1 cellular context compared by ENCODE assay signal in genomic region chr7:92678291-92678920, GRCh38.
TF ChIP-seq lines count a peak whose summit lies in the region.

No MANE protein-coding gene starts in this region.

TF ChIP-seq in HepG2, 621 proteins besides CTCF, POLR2A, EP300 and RAD21 (continued from another document and continues in another):
- no peak for TF ChIP-seq ZNF577 (CRISPR knock-in tag; IDR thresholded peaks at IDR 0.05; ENCODE audit: borderline replicate concordance, low read depth)
- TF ChIP-seq, protein P1, sequence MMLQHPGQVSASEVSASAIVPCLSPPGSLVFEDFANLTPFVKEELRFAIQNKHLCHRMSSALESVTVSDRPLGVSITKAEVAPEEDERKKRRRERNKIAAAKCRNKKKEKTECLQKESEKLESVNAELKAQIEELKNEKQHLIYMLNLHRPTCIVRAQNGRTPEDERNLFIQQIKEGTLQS (CRISPR knock-in tag; IDR thresholded peaks at IDR 0.05), result no peak
- peak; percentile 81 for TF ChIP-seq ZNF264 (CRISPR knock-in tag; IDR thresholded peaks at IDR 0.05)
- TF ChIP-seq ZNF775 (CRISPR knock-in tag; IDR thresholded peaks at IDR 0.05; ENCODE audit: borderline replicate concordance), result no peak
- no peak; the same call in 1 of the 2 replicates for TF ChIP-seq KLF15 (CRISPR knock-in tag; IDR thresholded peaks at IDR 0.05; ENCODE audit: borderline replicate concordance)
- TF ChIP-seq HNRNPH1 (optimal IDR thresholded peaks at IDR 0.05; ENCODE audit: low read depth, low read length), result no peak
- TF ChIP-seq ZNF276 (CRISPR knock-in tag; IDR thresholded peaks at IDR 0.05; ENCODE audit: low read depth), result no peak
- TF ChIP-seq CBX2 (IDR thresholded peaks at IDR 0.05; ENCODE audit: low read depth, low read length), result no peak
- TF ChIP-seq CBX2 (CRISPR knock-in tag; IDR thresholded peaks at IDR 0.05; ENCODE audit: low read depth), result no peak
- no peak for TF ChIP-seq ZNF850 (CRISPR knock-in tag; conservative IDR thresholded peaks at IDR 0.05)
- no peak for TF ChIP-seq JARID2 (CRISPR knock-in tag; IDR thresholded peaks at IDR 0.05; ENCODE audit: insufficient replicate concordance)
- TF ChIP-seq ZNF557 (CRISPR knock-in tag; IDR thresholded peaks at IDR 0.05), result 0 out of 2 replicates have a peak, but pooled peaks have one; percentile 31
- TF ChIP-seq MED13 (CRISPR knock-in tag; IDR thresholded peaks at IDR 0.05), result peak; percentile 98
- TF ChIP-seq AHR (CRISPR knock-in tag; IDR thresholded peaks at IDR 0.05), result no peak; the same call in 1 of the 2 replicates
- TF ChIP-seq, protein P2, sequence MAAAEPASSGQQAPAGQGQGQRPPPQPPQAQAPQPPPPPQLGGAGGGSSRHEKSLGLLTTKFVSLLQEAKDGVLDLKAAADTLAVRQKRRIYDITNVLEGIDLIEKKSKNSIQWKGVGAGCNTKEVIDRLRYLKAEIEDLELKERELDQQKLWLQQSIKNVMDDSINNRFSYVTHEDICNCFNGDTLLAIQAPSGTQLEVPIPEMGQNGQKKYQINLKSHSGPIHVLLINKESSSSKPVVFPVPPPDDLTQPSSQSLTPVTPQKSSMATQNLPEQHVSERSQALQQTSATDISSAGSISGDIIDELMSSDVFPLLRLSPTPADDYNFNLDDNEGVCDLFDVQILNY (CRISPR knock-in tag; conservative IDR thresholded peaks at IDR 0.05), result no peak
- no peak for TF ChIP-seq ZBTB8A (CRISPR knock-in tag; IDR thresholded peaks at IDR 0.05; ENCODE audit: borderline replicate concordance, low read depth)
- no peak for TF ChIP-seq SP4 (CRISPR knock-in tag; IDR thresholded peaks at IDR 0.05)
- TF ChIP-seq ZNF746 (CRISPR knock-in tag; IDR thresholded peaks at IDR 0.05), result 0 out of 2 replicates have a peak, but pooled peaks have one; percentile 62
- TF ChIP-seq POLR2AphosphoS5 (IDR thresholded peaks at IDR 0.05; ENCODE audit: low read depth, low read length), result no peak
- TF ChIP-seq CEBPG (CRISPR knock-in tag; IDR thresholded peaks at IDR 0.05), result peak; percentile 93
- TF ChIP-seq AKAP8 (CRISPR knock-in tag; IDR thresholded peaks at IDR 0.05), result no peak
- no peak for TF ChIP-seq ZBTB46 (CRISPR knock-in tag; IDR thresholded peaks at IDR 0.05; ENCODE audit: borderline replicate concordance)
- TF ChIP-seq CCDC6 (CRISPR knock-in tag; IDR thresholded peaks at IDR 0.05), result no peak; the same call in 1 of the 2 replicates
- no peak for TF ChIP-seq ZC3H4 (CRISPR knock-in tag; IDR thresholded peaks at IDR 0.05; ENCODE audit: borderline replicate concordance)
- TF ChIP-seq ZNF629 (CRISPR knock-in tag; conservative IDR thresholded peaks at IDR 0.05), result peak; percentile 34; the same call in 1 of the 2 replicates
- no peak for TF ChIP-seq PLSCR1 (CRISPR knock-in tag; IDR thresholded peaks at IDR 0.05; ENCODE audit: borderline replicate concordance)
- TF ChIP-seq ZNF556 (CRISPR knock-in tag; IDR thresholded peaks at IDR 0.05; ENCODE audit: borderline replicate concordance), result 0 out of 2 replicates have a peak, but pooled peaks have one; percentile 54
- TF ChIP-seq PRPF4 (IDR thresholded peaks at IDR 0.05; ENCODE audit: low read depth, low read length, poor library complexity, severe bottlenecking), result no peak
- TF ChIP-seq HDAC2 (CRISPR knock-in tag; IDR thresholded peaks at IDR 0.05), result peak; percentile 93
- TF ChIP-seq ELF1 (CRISPR knock-in tag; IDR thresholded peaks at IDR 0.05), result 0 out of 2 replicates have a peak, but pooled peaks have one; percentile 18
- no peak for TF ChIP-seq ZNF143 (CRISPR knock-in tag; IDR thresholded peaks at IDR 0.05)
- TF ChIP-seq ZNF317 (CRISPR knock-in tag; IDR thresholded peaks at IDR 0.05), result 0 out of 2 replicates have a peak, but pooled peaks have one; percentile 35
- TF ChIP-seq BHLHE40 (IDR thresholded peaks at IDR 0.05; ENCODE audit: low read length), result no peak
- TF ChIP-seq HMGA1 (CRISPR knock-in tag; conservative IDR thresholded peaks at IDR 0.05), result no peak
- TF ChIP-seq, protein P3, sequence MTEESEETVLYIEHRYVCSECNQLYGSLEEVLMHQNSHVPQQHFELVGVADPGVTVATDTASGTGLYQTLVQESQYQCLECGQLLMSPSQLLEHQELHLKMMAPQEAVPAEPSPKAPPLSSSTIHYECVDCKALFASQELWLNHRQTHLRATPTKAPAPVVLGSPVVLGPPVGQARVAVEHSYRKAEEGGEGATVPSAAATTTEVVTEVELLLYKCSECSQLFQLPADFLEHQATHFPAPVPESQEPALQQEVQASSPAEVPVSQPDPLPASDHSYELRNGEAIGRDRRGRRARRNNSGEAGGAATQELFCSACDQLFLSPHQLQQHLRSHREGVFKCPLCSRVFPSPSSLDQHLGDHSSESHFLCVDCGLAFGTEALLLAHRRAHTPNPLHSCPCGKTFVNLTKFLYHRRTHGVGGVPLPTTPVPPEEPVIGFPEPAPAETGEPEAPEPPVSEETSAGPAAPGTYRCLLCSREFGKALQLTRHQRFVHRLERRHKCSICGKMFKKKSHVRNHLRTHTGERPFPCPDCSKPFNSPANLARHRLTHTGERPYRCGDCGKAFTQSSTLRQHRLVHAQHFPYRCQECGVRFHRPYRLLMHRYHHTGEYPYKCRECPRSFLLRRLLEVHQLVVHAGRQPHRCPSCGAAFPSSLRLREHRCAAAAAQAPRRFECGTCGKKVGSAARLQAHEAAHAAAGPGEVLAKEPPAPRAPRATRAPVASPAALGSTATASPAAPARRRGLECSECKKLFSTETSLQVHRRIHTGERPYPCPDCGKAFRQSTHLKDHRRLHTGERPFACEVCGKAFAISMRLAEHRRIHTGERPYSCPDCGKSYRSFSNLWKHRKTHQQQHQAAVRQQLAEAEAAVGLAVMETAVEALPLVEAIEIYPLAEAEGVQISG (CRISPR knock-in tag; IDR thresholded peaks at IDR 0.05), result no peak
- TF ChIP-seq RAD51 (IDR thresholded peaks at IDR 0.05; ENCODE audit: borderline replicate concordance), result no peak
- peak; percentile 87 for TF ChIP-seq IKZF5 (CRISPR knock-in tag; IDR thresholded peaks at IDR 0.05)
- TF ChIP-seq ZMAT3 (CRISPR knock-in tag; conservative IDR thresholded peaks at IDR 0.05), result no peak
- no peak for TF ChIP-seq SRSF4 (IDR thresholded peaks at IDR 0.05; ENCODE audit: low read depth, low read length, poor library complexity, severe bottlenecking)
- TF ChIP-seq PAX8 (CRISPR knock-in tag; IDR thresholded peaks at IDR 0.05; ENCODE audit: borderline replicate concordance), result no peak
- peak; percentile 97 for TF ChIP-seq CREM (IDR thresholded peaks at IDR 0.05)
- no peak for TF ChIP-seq CREM (CRISPR knock-in tag; IDR thresholded peaks at IDR 0.05)
- TF ChIP-seq GPN1 (CRISPR knock-in tag; IDR thresholded peaks at IDR 0.05; ENCODE audit: borderline replicate concordance), result no peak
- TF ChIP-seq SRF (IDR thresholded peaks at IDR 0.05; ENCODE audit: low read depth, low read length), result no peak
- TF ChIP-seq SP5 (CRISPR knock-in tag; IDR thresholded peaks at IDR 0.05; ENCODE audit: borderline replicate concordance, low read depth), result peak; percentile 52; the same call in 1 of the 2 replicates
- no peak for TF ChIP-seq NONO (IDR thresholded peaks at IDR 0.05)
- no peak for TF ChIP-seq NONO (CRISPR knock-in tag; conservative IDR thresholded peaks at IDR 0.05)
- no peak for TF ChIP-seq PRMT3 (CRISPR knock-in tag; IDR thresholded peaks at IDR 0.05; ENCODE audit: borderline replicate concordance, low read depth)
- peak; percentile 98 for TF ChIP-seq SOX13 (IDR thresholded peaks at IDR 0.05)
- peak in 1 of 2 experiments; percentile 100; a peak in 2 of 4 replicates for TF ChIP-seq SOX13 (CRISPR knock-in tag; conservative IDR thresholded peaks at IDR 0.05 in 1 of 2, IDR thresholded peaks at IDR 0.05 in 1 of 2)
- TF ChIP-seq, protein P4, sequence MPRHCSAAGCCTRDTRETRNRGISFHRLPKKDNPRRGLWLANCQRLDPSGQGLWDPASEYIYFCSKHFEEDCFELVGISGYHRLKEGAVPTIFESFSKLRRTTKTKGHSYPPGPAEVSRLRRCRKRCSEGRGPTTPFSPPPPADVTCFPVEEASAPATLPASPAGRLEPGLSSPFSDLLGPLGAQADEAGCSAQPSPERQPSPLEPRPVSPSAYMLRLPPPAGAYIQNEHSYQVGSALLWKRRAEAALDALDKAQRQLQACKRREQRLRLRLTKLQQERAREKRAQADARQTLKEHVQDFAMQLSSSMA (CRISPR knock-in tag; IDR thresholded peaks at IDR 0.05), result no peak
- TF ChIP-seq, protein P5, sequence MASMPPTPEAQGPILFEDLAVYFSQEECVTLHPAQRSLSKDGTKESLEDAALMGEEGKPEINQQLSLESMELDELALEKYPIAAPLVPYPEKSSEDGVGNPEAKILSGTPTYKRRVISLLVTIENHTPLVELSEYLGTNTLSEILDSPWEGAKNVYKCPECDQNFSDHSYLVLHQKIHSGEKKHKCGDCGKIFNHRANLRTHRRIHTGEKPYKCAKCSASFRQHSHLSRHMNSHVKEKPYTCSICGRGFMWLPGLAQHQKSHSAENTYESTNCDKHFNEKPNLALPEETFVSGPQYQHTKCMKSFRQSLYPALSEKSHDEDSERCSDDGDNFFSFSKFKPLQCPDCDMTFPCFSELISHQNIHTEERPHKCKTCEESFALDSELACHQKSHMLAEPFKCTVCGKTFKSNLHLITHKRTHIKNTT (CRISPR knock-in tag; IDR thresholded peaks at IDR 0.05), result no peak
- no peak for TF ChIP-seq ZNF772 (CRISPR knock-in tag; IDR thresholded peaks at IDR 0.05)
- peak; percentile 87 for TF ChIP-seq SAP130 (CRISPR knock-in tag; IDR thresholded peaks at IDR 0.05; ENCODE audit: low read depth)
- TF ChIP-seq MIXL1 (CRISPR knock-in tag; IDR thresholded peaks at IDR 0.05), result peak; percentile 94
- TF ChIP-seq ZNF282 (IDR thresholded peaks at IDR 0.05; ENCODE audit: partially characterized antibody), result no peak
- 0 out of 2 replicates have a peak, but pooled peaks have one; percentile 35 for TF ChIP-seq NR2C2 (CRISPR knock-in tag; IDR thresholded peaks at IDR 0.05; ENCODE audit: borderline replicate concordance)
- TF ChIP-seq, protein P6, sequence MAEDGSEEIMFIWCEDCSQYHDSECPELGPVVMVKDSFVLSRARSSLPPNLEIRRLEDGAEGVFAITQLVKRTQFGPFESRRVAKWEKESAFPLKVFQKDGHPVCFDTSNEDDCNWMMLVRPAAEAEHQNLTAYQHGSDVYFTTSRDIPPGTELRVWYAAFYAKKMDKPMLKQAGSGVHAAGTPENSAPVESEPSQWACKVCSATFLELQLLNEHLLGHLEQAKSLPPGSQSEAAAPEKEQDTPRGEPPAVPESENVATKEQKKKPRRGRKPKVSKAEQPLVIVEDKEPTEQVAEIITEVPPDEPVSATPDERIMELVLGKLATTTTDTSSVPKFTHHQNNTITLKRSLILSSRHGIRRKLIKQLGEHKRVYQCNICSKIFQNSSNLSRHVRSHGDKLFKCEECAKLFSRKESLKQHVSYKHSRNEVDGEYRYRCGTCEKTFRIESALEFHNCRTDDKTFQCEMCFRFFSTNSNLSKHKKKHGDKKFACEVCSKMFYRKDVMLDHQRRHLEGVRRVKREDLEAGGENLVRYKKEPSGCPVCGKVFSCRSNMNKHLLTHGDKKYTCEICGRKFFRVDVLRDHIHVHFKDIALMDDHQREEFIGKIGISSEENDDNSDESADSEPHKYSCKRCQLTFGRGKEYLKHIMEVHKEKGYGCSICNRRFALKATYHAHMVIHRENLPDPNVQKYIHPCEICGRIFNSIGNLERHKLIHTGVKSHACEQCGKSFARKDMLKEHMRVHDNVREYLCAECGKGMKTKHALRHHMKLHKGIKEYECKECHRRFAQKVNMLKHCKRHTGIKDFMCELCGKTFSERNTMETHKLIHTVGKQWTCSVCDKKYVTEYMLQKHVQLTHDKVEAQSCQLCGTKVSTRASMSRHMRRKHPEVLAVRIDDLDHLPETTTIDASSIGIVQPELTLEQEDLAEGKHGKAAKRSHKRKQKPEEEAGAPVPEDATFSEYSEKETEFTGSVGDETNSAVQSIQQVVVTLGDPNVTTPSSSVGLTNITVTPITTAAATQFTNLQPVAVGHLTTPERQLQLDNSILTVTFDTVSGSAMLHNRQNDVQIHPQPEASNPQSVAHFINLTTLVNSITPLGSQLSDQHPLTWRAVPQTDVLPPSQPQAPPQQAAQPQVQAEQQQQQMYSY (CRISPR knock-in tag; IDR thresholded peaks at IDR 0.05), result 0 out of 2 replicates have a peak, but pooled peaks have one; percentile 19
